Comparison of ENCODE assay signal across 6 cellular contexts in the genomic region with DNA sequence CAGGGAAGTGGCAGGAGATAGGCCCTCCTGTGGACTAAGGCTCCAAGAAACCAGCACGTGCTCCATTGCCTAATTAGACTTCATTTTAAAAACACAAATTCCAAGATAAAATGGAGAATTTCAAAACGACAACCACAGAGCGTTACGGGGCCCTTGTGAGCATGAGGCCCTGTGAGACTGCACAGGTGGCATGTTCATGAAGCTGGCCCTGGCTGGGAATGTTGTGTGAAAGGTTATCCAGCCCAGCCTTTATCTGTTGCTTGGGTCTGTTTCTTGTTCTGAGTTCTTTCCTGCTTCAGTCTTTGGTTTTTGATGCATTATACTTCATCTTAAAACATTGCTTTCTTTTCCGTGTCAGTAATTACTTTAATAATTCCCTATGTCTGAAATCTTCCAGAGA.
"Had no signal": no experiment of that assay in that cellular context is flagged by ENCODE, and none has a peak within 500 bp of the region (broad histone marks: within the 10 kb centered on the region; RNA-seq: fewer than 3 reads in every experiment).

No MANE protein-coding gene starts in this region.

- H3K4me3 Mint-ChIP-seq: GM23338, H9, IgD-negative memory B cell had no signal

- H3K36me3 Mint-ChIP-seq: IgD-negative memory B cell had no signal

- H3K27ac Mint-ChIP-seq: GM23338, IgD-negative memory B cell had no signal

- ATAC-seq: GM23338, HepG2 had no signal

- H3K4me1 Mint-ChIP-seq: IgD-negative memory B cell had no signal

- H3K4me3 ChIP-seq: GM23338 had no signal

- H2AFZ ChIP-seq: GM23338 had no signal

- H3K4me2 ChIP-seq: GM23338 had no signal

- H3K27ac ChIP-seq: HL-60 had no signal

- DNase-seq: H9, HCEC 1CT had no signal
